14 cellular contexts compared by ENCODE assay signal in the genomic region with DNA sequence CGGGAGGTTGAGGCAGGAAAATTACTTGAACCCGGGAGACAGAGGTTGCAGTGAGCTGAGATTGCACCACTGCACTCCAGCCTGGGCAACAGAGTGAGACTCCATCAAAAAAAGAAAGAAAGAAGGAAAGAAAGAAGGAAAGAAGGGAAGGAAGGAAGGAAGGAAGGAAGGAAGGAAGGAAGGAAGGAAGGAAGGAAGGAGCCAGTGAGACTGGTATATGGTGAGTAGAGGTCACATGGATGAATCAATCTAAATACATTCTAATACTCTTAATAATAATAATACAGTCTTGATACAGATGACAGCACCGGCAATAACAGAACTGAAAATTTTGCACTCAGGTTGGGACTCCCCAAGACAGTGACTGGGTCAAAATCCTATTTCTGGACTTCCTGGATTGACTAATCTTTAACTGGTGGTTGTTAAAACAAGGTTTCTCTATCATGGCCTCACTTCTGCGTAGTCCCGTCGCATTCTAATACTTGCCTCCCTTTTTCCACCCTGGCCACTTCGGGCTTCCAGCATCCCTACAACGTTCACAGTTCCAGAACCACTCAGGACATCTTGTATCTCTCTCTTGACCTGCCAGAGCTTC. TPM values are rescaled to one million over a fixed set of nuclear protein-coding genes. Genes with fewer than 3 reads are reported as not detected.
DNase-seq lines count a peak whose midpoint lies in the region; ATAC-seq and TF ChIP-seq lines count a peak whose summit lies in the region.
"Had no signal": no experiment of that assay in that cellular context is flagged by ENCODE, and none has a peak within 500 bp of the region (broad histone marks: within the 10 kb centered on the region; RNA-seq: fewer than 3 reads in every experiment).

No MANE protein-coding gene starts in this region.

- H3K27ac Mint-ChIP-seq in activated CD4-positive, alpha-beta T cell treated with anti-CD3 and anti-CD28 coated beads for 36 hours: no peak overlapping the region
- H3K27ac Mint-ChIP-seq: activated CD8-positive, alpha-beta memory T cell treated with anti-CD3 and anti-CD28 coated beads, Interleukin-2, amount 10 ng/mL, durations not matched to agents 7 days and 5 days; CD4-positive, alpha-beta T cell; natural killer cell had no signal

- DNase-seq in MM.1S (no peak), smooth muscle cell (lab: John Stamatoyannopoulos, UW; ENCODE audit: unreplicated experiment) (no peak), DMS79 treated with DMSO at 0.1 percent for 48 hours (lab: John Stamatoyannopoulos, UW) (no peak)
- DNase-seq in activated naive CD4-positive, alpha-beta T cell treated with anti-CD3 and anti-CD28 coated beads, Interleukin-2, amount 50 U/mL, for 16 hours: no peak
- DNase-seq in activated CD4-positive, alpha-beta T cell treated with anti-CD3 and anti-CD28 coated beads for 36 hours: no peak
- DNase-seq: activated CD8-positive, alpha-beta memory T cell treated with anti-CD3 and anti-CD28 coated beads, Interleukin-2, amount 10 ng/mL, durations not matched to agents 7 days and 5 days; CD4-positive, alpha-beta T cell; natural killer cell; NCI-H524; stimulated activated CD8-positive, alpha-beta memory T cell treated with anti-CD3 and anti-CD28 coated beads, Interleukin-4, amount 100 ng/mL, for 48 hours; SW 1271 had no signal

- H3K4me3 ChIP-seq in MM.1S (ENCODE audit: low read length): no peak overlapping the region
- no peak overlapping the region for H3K4me3 ChIP-seq in smooth muscle cell

- no peaks in the 10 kb centered on the region for H3K36me3 Mint-ChIP-seq in activated CD4-positive, alpha-beta T cell treated with anti-CD3 and anti-CD28 coated beads for 36 hours (ENCODE audit: low read depth)
- H3K36me3 Mint-ChIP-seq: activated CD8-positive, alpha-beta memory T cell treated with anti-CD3 and anti-CD28 coated beads, Interleukin-2, amount 10 ng/mL, durations not matched to agents 7 days and 5 days; natural killer cell had no signal

- TF ChIP-seq CTCF in MM.1S (IDR thresholded peaks at IDR 0.05; ENCODE audit: low read length): no peak
- TF ChIP-seq CTCF in smooth muscle cell (IDR thresholded peaks at IDR 0.05; ENCODE audit: borderline replicate concordance, insufficient read depth, poor library complexity, severe bottlenecking): no peak

- H3K27me3 Mint-ChIP-seq in activated CD4-positive, alpha-beta T cell treated with anti-CD3 and anti-CD28 coated beads for 36 hours: peaks cover 2% of the 10 kb centered on the region
- H3K27me3 Mint-ChIP-seq: CD4-positive, alpha-beta T cell had no signal

- H3K9me3 Mint-ChIP-seq in activated CD4-positive, alpha-beta T cell treated with anti-CD3 and anti-CD28 coated beads for 36 hours (ENCODE audit: low read depth): no peaks in the 10 kb centered on the region
- H3K9me3 Mint-ChIP-seq: CD4-positive, alpha-beta T cell; natural killer cell had no signal

- POLR2A ChIA-PET in activated CD4-positive, alpha-beta T cell treated with anti-CD3 and anti-CD28 coated beads for 36 hours (lab: Charles Lee): interaction anchor here (0.5 kb wide), 1 partner anchor 119 kb away, joined by 3 read pairs; no protein-coding TSS in a partner anchor

- H4K20me1 ChIP-seq in MM.1S (ENCODE audit: insufficient read depth, low read length) (no peaks in the 10 kb centered on the region), smooth muscle cell (ENCODE audit: low read depth) (no peaks in the 10 kb centered on the region)

- H3F3A ChIP-seq in MM.1S (ENCODE audit: insufficient read depth, low read length) (no peaks in the 10 kb centered on the region), smooth muscle cell (ENCODE audit: low read depth) (no peaks in the 10 kb centered on the region)

- H2AFZ ChIP-seq in MM.1S (ENCODE audit: low read length) (0 out of 2 replicates have a peak overlapping the region, but pooled peaks have one; percentile 45), smooth muscle cell (ENCODE audit: low read depth) (no peak overlapping the region)

- H3K4me2 ChIP-seq in MM.1S (ENCODE audit: low read depth, low read length) (no peak overlapping the region), smooth muscle cell (no peak overlapping the region)

- intact Hi-C loops in activated CD4-positive, alpha-beta T cell treated with anti-CD3 and anti-CD28 coated beads for 36 hours (cut with DNase I, micrococcal nuclease): no loop called here

- H3K9ac ChIP-seq in MM.1S (ENCODE audit: low read length) (no peak overlapping the region), smooth muscle cell (ENCODE audit: low read depth) (no peak overlapping the region)

- H3K79me2 ChIP-seq in MM.1S (ENCODE audit: low read length) (no peaks in the 10 kb centered on the region), smooth muscle cell (ENCODE audit: low read depth) (no peaks in the 10 kb centered on the region)

- H3K4me1 ChIP-seq in MM.1S (ENCODE audit: low read length) (0 out of 2 replicates have a peak, but pooled peaks cover 3% of the 10 kb centered on the region), smooth muscle cell (ENCODE audit: low read depth) (no peaks in the 10 kb centered on the region)

- H3K27ac ChIP-seq in MM.1S (ENCODE audit: low read length) (no peak overlapping the region), smooth muscle cell (ENCODE audit: low read depth) (no peak overlapping the region)

- H3K4me3 Mint-ChIP-seq in activated CD4-positive, alpha-beta T cell treated with anti-CD3 and anti-CD28 coated beads for 36 hours: no peak overlapping the region
- H3K4me3 Mint-ChIP-seq: activated CD8-positive, alpha-beta memory T cell treated with anti-CD3 and anti-CD28 coated beads, Interleukin-2, amount 10 ng/mL, durations not matched to agents 7 days and 5 days; CD4-positive, alpha-beta T cell; natural killer cell had no signal

- H3K27me3 ChIP-seq in MM.1S (replicated peaks; ENCODE audit: insufficient read depth, low read length): no peaks in the 10 kb centered on the region
- H3K27me3 ChIP-seq in smooth muscle cell (ENCODE audit: low read depth): no peaks in the 10 kb centered on the region

- H3K9me2 ChIP-seq in MM.1S (replicated peaks; ENCODE audit: insufficient read depth, low read length): no peaks in the 10 kb centered on the region

- WGBS in smooth muscle cell (ENCODE audit: low lambda C conversion rate): 93% methylated on average over 8 of the region's 8 CpGs

- H3K9me3 ChIP-seq in MM.1S (replicated peaks; ENCODE audit: insufficient read depth, low read length): no peaks in the 10 kb centered on the region
- no peaks in the 10 kb centered on the region for H3K9me3 ChIP-seq in smooth muscle cell (replicated peaks; ENCODE audit: low read depth)

- H3K4me1 Mint-ChIP-seq in activated CD4-positive, alpha-beta T cell treated with anti-CD3 and anti-CD28 coated beads for 36 hours: no peaks in the 10 kb centered on the region
- H3K4me1 Mint-ChIP-seq: activated CD8-positive, alpha-beta memory T cell treated with anti-CD3 and anti-CD28 coated beads, Interleukin-2, amount 10 ng/mL, durations not matched to agents 7 days and 5 days; natural killer cell had no signal

- CTCF ChIA-PET in activated CD4-positive, alpha-beta T cell treated with anti-CD3 and anti-CD28 coated beads for 36 hours (lab: Charles Lee): no interaction called here

- peak; percentile 100 for ATAC-seq in GM18508 (IDR thresholded peaks at IDR 0.05; ENCODE audit: insufficient read depth, unreplicated experiment)
- peak; percentile 98 for ATAC-seq in GM19468 (IDR thresholded peaks at IDR 0.05; ENCODE audit: extremely low read depth, unreplicated experiment)
- peak; percentile 98 for ATAC-seq in HG02943 (IDR thresholded peaks at IDR 0.05; ENCODE audit: low read depth, unreplicated experiment)
- no peak for ATAC-seq in activated CD4-positive, alpha-beta T cell treated with anti-CD3 and anti-CD28 coated beads for 36 hours
- ATAC-seq: activated CD8-positive, alpha-beta memory T cell treated with anti-CD3 and anti-CD28 coated beads, Interleukin-2, amount 10 ng/mL, durations not matched to agents 7 days and 5 days; natural killer cell had no signal

- no peaks in the 10 kb centered on the region for H3K36me3 ChIP-seq in MM.1S (replicated peaks; ENCODE audit: insufficient read depth, low read length)
- H3K36me3 ChIP-seq in smooth muscle cell (ENCODE audit: low read depth): no peaks in the 10 kb centered on the region

RNA-seq across cellular contexts. Expression of a gene that starts 53.5 kb away (rescaled TPM):
- 536 and 539 TPM in 2 replicates for total RNA-seq in smooth muscle cell
- 178 and 193 TPM in 2 replicates for polyA plus RNA-seq in smooth muscle cell
- total RNA-seq in activated CD4-positive, alpha-beta T cell treated with anti-CD3 and anti-CD28 coated beads for 36 hours: 100 to 1,000 TPM; 392 to 408 TPM
